In the genomic region with DNA sequence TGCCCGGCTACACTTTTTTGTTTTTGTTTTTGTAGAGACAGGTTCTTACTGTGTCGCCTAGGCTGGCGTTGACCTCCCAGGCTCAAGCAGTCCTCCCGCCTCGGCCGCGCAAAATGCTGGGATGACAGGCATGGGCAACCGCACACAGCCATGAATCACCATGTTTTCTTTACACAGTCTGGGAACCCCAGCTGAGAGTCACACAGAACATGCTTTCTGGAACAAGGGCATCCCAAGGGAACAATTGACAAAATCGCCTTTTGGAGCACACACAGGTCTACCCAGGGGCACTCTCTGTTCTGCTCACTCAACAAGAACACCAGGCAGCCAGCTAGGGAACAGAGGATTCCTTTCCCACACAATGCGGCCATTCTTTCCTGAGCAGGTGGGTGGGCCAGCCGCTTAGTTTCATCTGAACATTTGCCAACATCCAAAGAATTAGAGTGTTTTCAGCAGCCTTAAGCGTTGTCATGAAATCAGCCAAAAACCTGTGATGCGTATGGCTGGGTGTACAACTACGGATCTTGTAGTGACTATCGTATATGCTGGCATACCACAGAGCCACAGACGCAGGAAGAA, we compare ENCODE assay signal across 8 cellular contexts. TPM values are rescaled to one million over a fixed set of nuclear protein-coding genes. Genes with fewer than 3 reads are reported as not detected.
DNase-seq lines count a peak whose midpoint lies in the region; ATAC-seq and TF ChIP-seq lines count a peak whose summit lies in the region.

No MANE protein-coding gene starts in this region.

- BruUV-seq in PC-3 (replicated peaks; lab: Mats Ljungman, UMichigan) = no TSS peak

- peak overlapping the region; percentile 99 for H3K27ac Mint-ChIP-seq in chondrocyte (ENCODE audit: unreplicated experiment)

- peaks cover 64% of the 10 kb centered on the region for H3K4me1 Mint-ChIP-seq in chondrocyte (ENCODE audit: low read depth)

- peaks cover 43 to 83% (median 67%) of the 10 kb centered on the region in 10 experiments for H3K4me1 ChIP-seq in BLaER1 treated with 17β-estradiol and CSF1 and Interleukin-3, amounts not matched to agents 10 nM and 100 nM
- no peaks in the 10 kb centered on the region for H3K4me1 ChIP-seq in mucosa of descending colon (ENCODE audit: low read depth)
- no peaks in the 10 kb centered on the region for H3K4me1 ChIP-seq in PC-3 (ENCODE audit: insufficient read depth, low read length)

- H3K4me3 ChIP-seq in BLaER1 treated with 17β-estradiol and CSF1 and Interleukin-3, amounts not matched to agents 10 nM and 100 nM = no peak overlapping the region
- H3K4me3 ChIP-seq in mucosa of descending colon (no peak overlapping the region), PC-3 (ENCODE audit: low read length) (no peak overlapping the region)

- H3F3A ChIP-seq in PC-3 (ENCODE audit: low read length, unreplicated experiment) = no peaks in the 10 kb centered on the region

- no peaks in the 10 kb centered on the region for H3K9me2 ChIP-seq in PC-3 (replicated peaks; ENCODE audit: low read length)

- no peaks in the 10 kb centered on the region for H3K27me3 Mint-ChIP-seq in chondrocyte (ENCODE audit: low read depth)

- H3K27me3 ChIP-seq in BLaER1 treated with 17β-estradiol and CSF1 and Interleukin-3, amounts not matched to agents 10 nM and 100 nM = no peaks in the 10 kb centered on the region
- H3K27me3 ChIP-seq in PC-3 (ENCODE audit: low read length) = no peaks in the 10 kb centered on the region

- H4K20me1 ChIP-seq in BLaER1 treated with 17β-estradiol and CSF1 and Interleukin-3, amounts not matched to agents 10 nM and 100 nM = peaks cover 12 to 96% (median 40%) of the 10 kb centered on the region in 11 experiments; a peak in 19 of 22 replicates
- H4K20me1 ChIP-seq in PC-3 (ENCODE audit: low read length) = no peaks in the 10 kb centered on the region

- intact Hi-C loops in mucosa of descending colon (cut with DNase I, micrococcal nuclease) = no loop called here
- intact Hi-C loops in PC-3 (cut with micrococcal nuclease) = no loop called here

- no peak overlapping the region for H2AFZ ChIP-seq in PC-3 (ENCODE audit: low read length)

- ATAC-seq in mucosa of descending colon = peak; percentile 49
- ATAC-seq in HG02884 (IDR thresholded peaks at IDR 0.05; ENCODE audit: unreplicated experiment) = no peak
- ATAC-seq in HG02852 (IDR thresholded peaks at IDR 0.05; ENCODE audit: unreplicated experiment) = no peak
- no peak for ATAC-seq in PC-3

- H3K36me3 ChIP-seq in BLaER1 treated with 17β-estradiol and CSF1 and Interleukin-3, amounts not matched to agents 10 nM and 100 nM = peaks cover 0 to 69% (median 52%) of the 10 kb centered on the region in 11 experiments; a peak in 20 of 22 replicates
- H3K36me3 ChIP-seq in mucosa of descending colon (ENCODE audit: low read depth) (no peaks in the 10 kb centered on the region), PC-3 (ENCODE audit: low read depth, low read length) (no peaks in the 10 kb centered on the region)

- no peaks in the 10 kb centered on the region for H3K9me3 Mint-ChIP-seq in chondrocyte (ENCODE audit: low read depth)

- TF ChIP-seq CTCF in chondrocyte (IDR thresholded peaks at IDR 0.05) (no peak), mucosa of descending colon (IDR thresholded peaks at IDR 0.05) (no peak), PC-3 (conservative IDR thresholded peaks at IDR 0.05; ENCODE audit: low read depth, low read length) (no peak)

- peaks cover 0 to 57% (median 28%) of the 10 kb centered on the region in 11 experiments; a peak in 18 of 22 replicates for H3K9me3 ChIP-seq in BLaER1 treated with 17β-estradiol and CSF1 and Interleukin-3, amounts not matched to agents 10 nM and 100 nM (replicated peaks in 1 of 11)
- no peaks in the 10 kb centered on the region for H3K9me3 ChIP-seq in mucosa of descending colon
- H3K9me3 ChIP-seq in PC-3 (ENCODE audit: low read length) = no peaks in the 10 kb centered on the region

- peak overlapping the region; percentile 66 for H3K4me3 Mint-ChIP-seq in chondrocyte (ENCODE audit: unreplicated experiment)

- POLR2A ChIA-PET in PC-3 (lab: Charles Lee; ENCODE audit: unreplicated experiment) = no interaction called here

- 0 out of 2 replicates have a peak, but pooled peaks cover 9% of the 10 kb centered on the region for H3K79me2 ChIP-seq in PC-3 (ENCODE audit: low read length)

- peak; percentile 73 for DNase-seq in NCI-H1092 (lab: John Stamatoyannopoulos, UW)
- no peak for DNase-seq in chondrocyte (ENCODE audit: low spot score)
- DNase-seq in mucosa of descending colon = peak in 1 of 3 donors; percentile 25
- no peak for DNase-seq in PC-3
- DNase-seq in GDM1 (lab: John Stamatoyannopoulos, UW) = no peak

- peak overlapping the region in 6 of 11 experiments; percentile 0 to 89 (median 30); a peak in 5 of 22 replicates for H3K27ac ChIP-seq in BLaER1 treated with 17β-estradiol and CSF1 and Interleukin-3, amounts not matched to agents 10 nM and 100 nM
- H3K27ac ChIP-seq in PC-3 (ENCODE audit: low read length) = no peak overlapping the region

- CTCF ChIA-PET in PC-3 (lab: Charles Lee) = no interaction called here

- no peaks in the 10 kb centered on the region for H3K36me3 Mint-ChIP-seq in chondrocyte (ENCODE audit: low read depth)

- H3K4me2 ChIP-seq in BLaER1 treated with 17β-estradiol and CSF1 and Interleukin-3, amounts not matched to agents 10 nM and 100 nM = peak overlapping the region in 9 of 11 experiments; percentile 6 to 97 (median 76); a peak in 8 of 22 replicates
- H3K4me2 ChIP-seq in PC-3 (ENCODE audit: low read length) = no peak overlapping the region

- H3K9ac ChIP-seq in BLaER1 treated with 17β-estradiol and CSF1 and Interleukin-3, amounts not matched to agents 10 nM and 100 nM = no peak overlapping the region
- no peak overlapping the region for H3K9ac ChIP-seq in PC-3 (ENCODE audit: low read length)

RNA-seq across cellular contexts. Expression of a gene that starts 15.7 kb away (rescaled TPM):
- total RNA-seq in chondrocyte = 14.5 to 17.1 TPM (median 16.2 TPM) in 3 replicates
- total RNA-seq in mucosa of descending colon = 10 to 100 TPM; 10.5 to 22.4 (median 21.5) TPM
- total RNA-seq in PC-3 (2014; rRNA removed) = 12.2 and 22.2 TPM in 2 replicates
